16 cellular contexts compared by ENCODE assay signal in genomic region chr6:33165581-33166258, GRCh38.
"Had no signal": no experiment of that assay in that cellular context is flagged by ENCODE, and none has a peak within 500 bp of the region (broad histone marks: within the 10 kb centered on the region; RNA-seq: fewer than 3 reads in every experiment).

No MANE protein-coding gene starts in this region.

- H3K9me3 ChIP-seq: esophagus squamous epithelium, left lung had no signal

- H3K4me3 ChIP-seq: esophagus squamous epithelium, left lung had no signal

- ATAC-seq: activated CD8-positive, alpha-beta T cell treated with anti-CD3 and anti-CD28 coated beads for 36 hours; left lung; sciatic nerve; stimulated activated naive CD8-positive, alpha-beta T cell treated with anti-CD3 and anti-CD28 coated beads, Interleukin-15, amount 100 ng/mL, for 72 hours had no signal

- H3K27ac ChIP-seq: esophagus squamous epithelium, left lung had no signal

- H3K36me3 ChIP-seq: esophagus squamous epithelium, left lung had no signal

- H3K27me3 ChIP-seq: esophagus squamous epithelium, left lung had no signal

- H3K4me3 Mint-ChIP-seq: activated CD8-positive, alpha-beta T cell treated with anti-CD3 and anti-CD28 coated beads for 36 hours; activated naive CD8-positive, alpha-beta T cell; nephron; stimulated activated naive CD8-positive, alpha-beta T cell treated with anti-CD3 and anti-CD28 coated beads, Interleukin-15, amount 100 ng/mL, for 72 hours; T-helper 1 cell treated with Interleukin-12 subunit alpha and Interleukin-12 subunit beta and Interleukin-4 antibody, amounts not matched to agents 30 μg/mL and 1 μg/mL, for 36 hours; type B pancreatic cell had no signal

- H3K27ac Mint-ChIP-seq: activated CD8-positive, alpha-beta T cell treated with anti-CD3 and anti-CD28 coated beads for 36 hours; activated naive CD8-positive, alpha-beta T cell; nephron; stimulated activated naive CD8-positive, alpha-beta T cell treated with anti-CD3 and anti-CD28 coated beads, Interleukin-15, amount 100 ng/mL, for 72 hours; T-helper 1 cell treated with Interleukin-12 subunit alpha and Interleukin-12 subunit beta and Interleukin-4 antibody, amounts not matched to agents 30 μg/mL and 1 μg/mL, for 36 hours; type B pancreatic cell had no signal

- H3K36me3 Mint-ChIP-seq: activated naive CD8-positive, alpha-beta T cell; type B pancreatic cell had no signal

- DNase-seq: activated CD4-positive, alpha-beta T cell treated with anti-CD3 and anti-CD28 coated beads for 4 hours; activated CD8-positive, alpha-beta T cell treated with anti-CD3 and anti-CD28 coated beads for 36 hours; activated gamma-delta T cell; activated T-cell treated with anti-CD3 and anti-CD28 coated beads, Interleukin-2, amount 50 U/mL, for 48 hours; amniotic stem cell; caudate nucleus; esophagus squamous epithelium; hippocampal formation; kidney; stimulated activated naive CD8-positive, alpha-beta T cell treated with anti-CD3 and anti-CD28 coated beads, Interleukin-15, amount 100 ng/mL, for 72 hours had no signal

- H3K9me3 Mint-ChIP-seq: activated CD8-positive, alpha-beta T cell treated with anti-CD3 and anti-CD28 coated beads for 36 hours; nephron; stimulated activated naive CD8-positive, alpha-beta T cell treated with anti-CD3 and anti-CD28 coated beads, Interleukin-15, amount 100 ng/mL, for 72 hours; T-helper 1 cell treated with Interleukin-12 subunit alpha and Interleukin-12 subunit beta and Interleukin-4 antibody, amounts not matched to agents 30 μg/mL and 1 μg/mL, for 36 hours; type B pancreatic cell had no signal

- H3K27me3 Mint-ChIP-seq: activated naive CD8-positive, alpha-beta T cell had no signal
